In the genomic region with DNA sequence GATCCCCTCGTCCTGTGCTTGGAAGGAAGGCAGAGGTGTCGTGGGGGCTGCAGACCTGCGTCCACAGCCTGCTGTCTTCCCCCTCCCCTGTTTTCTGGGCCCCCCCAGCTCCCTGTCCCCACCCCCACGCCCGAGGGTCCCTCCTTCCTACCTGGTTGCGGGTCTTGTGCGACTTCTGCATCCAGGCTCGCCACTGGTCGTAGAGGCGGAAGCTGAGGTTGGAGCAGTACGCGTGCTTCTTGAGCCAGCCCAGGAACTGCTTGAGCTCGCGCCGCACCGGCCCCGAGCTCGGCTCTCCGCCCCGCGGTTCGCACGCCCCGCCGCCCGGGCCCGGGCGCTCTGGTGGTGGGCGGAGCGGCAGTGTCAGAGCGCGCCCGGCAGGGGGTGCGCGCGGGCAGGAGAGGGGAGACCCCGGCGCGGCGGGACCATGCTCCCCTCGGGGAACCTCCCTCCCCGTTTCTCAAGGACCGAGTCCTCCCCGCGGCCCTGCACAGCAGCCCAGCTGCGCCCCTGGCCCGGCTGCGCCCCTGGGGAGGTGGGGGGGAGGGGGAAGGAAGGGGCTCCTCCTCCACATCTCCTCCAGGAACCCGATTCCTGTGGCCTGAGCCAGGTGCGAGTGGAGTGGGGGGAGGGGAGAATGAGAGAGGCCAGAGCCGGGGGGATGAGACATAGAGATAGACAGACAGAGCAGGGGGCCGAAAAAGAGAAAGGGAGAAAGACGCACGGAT, we compare ENCODE assay signal across 8 cellular contexts.
DNase-seq lines count a peak whose midpoint lies in the region; ATAC-seq and TF ChIP-seq lines count a peak whose summit lies in the region.

No MANE protein-coding gene starts in this region.

- H2AFZ ChIP-seq in neuron (ENCODE audit: low read depth, low read length): peak overlapping the region; percentile 62

- H3K27me3 ChIP-seq in HUES48 (ENCODE audit: control insufficient read depth, insufficient read depth, low read length): peaks cover 3% of the 10 kb centered on the region; the same call in 1 of the 2 replicates
- H3K27me3 ChIP-seq in neuron (ENCODE audit: insufficient read depth, low read length): peaks cover 18% of the 10 kb centered on the region

- peak; percentile 88 for DNase-seq in RPMI8226
- peak; percentile 68 for DNase-seq in activated T-helper 9 cell treated with anti-CD3 and anti-CD28 coated beads, Interleukin-2, amount 50 U/mL, for 16 hours (ENCODE audit: low read depth)
- DNase-seq in foreskin fibroblast: peak; percentile 74 to 92
- DNase-seq in stromal cell of bone marrow (ENCODE audit: low read depth): peak; percentile 44

- H3K4me3 ChIP-seq in GM12875 (ENCODE audit: low read depth, low read length) (peak overlapping the region; percentile 21), HUES48 (ENCODE audit: low read depth, low read length) (peak overlapping the region; percentile 54), foreskin fibroblast (ENCODE audit: low read depth in 1 of 2, low read length in 2 of 2) (peak overlapping the region; percentile 35 to 38), neuron (ENCODE audit: low read length) (peak overlapping the region; percentile 28)

- peaks cover 15% of the 10 kb centered on the region for H3K4me1 ChIP-seq in HUES48 (ENCODE audit: control insufficient read depth, insufficient read depth, low read length)
- H3K4me1 ChIP-seq in neuron (ENCODE audit: insufficient read depth, low read length): peaks cover 14% of the 10 kb centered on the region

- ATAC-seq in HG03135 (IDR thresholded peaks at IDR 0.05; ENCODE audit: unreplicated experiment): no peak

- peak; percentile 88 for TF ChIP-seq CTCF in GM12875 (IDR thresholded peaks at IDR 0.05; ENCODE audit: borderline replicate concordance, insufficient read depth, low read depth, low read length)
- peak; percentile 48 for TF ChIP-seq CTCF in foreskin fibroblast (IDR thresholded peaks at IDR 0.05; ENCODE audit: low read depth, low read length)

- H3K36me3 ChIP-seq in HUES48 (ENCODE audit: control insufficient read depth, insufficient read depth, low read length): peaks cover 3% of the 10 kb centered on the region; the same call in 1 of the 2 replicates
- peaks cover 9% of the 10 kb centered on the region for H3K36me3 ChIP-seq in neuron (ENCODE audit: insufficient read depth, low read length)

- H3K9ac ChIP-seq in HUES48 (ENCODE audit: low read depth, low read length): no peak overlapping the region; the same call in 1 of the 2 replicates

- H3K27ac ChIP-seq in HUES48 (ENCODE audit: low read depth, low read length): peak overlapping the region; percentile 90

- H3K9me3 ChIP-seq in HUES48 (ENCODE audit: control insufficient read depth, insufficient read depth, low read length) (no peaks in the 10 kb centered on the region), neuron (ENCODE audit: low read length) (no peaks in the 10 kb centered on the region)
